9 cellular contexts compared by ENCODE assay signal in genomic region chr10:8056891-8057331, GRCh38. TPM values are rescaled to one million over a fixed set of nuclear protein-coding genes. Genes with fewer than 3 reads are reported as not detected.
A peak's percentile ranks its signal among the peaks of the same experiment; 100 is the strongest.
DNase-seq lines count a peak whose midpoint lies in the region; ATAC-seq, FAIRE-seq and TF ChIP-seq lines count a peak whose summit lies in the region.
"Had no signal": no experiment of that assay in that cellular context is flagged by ENCODE, and none has a peak within 500 bp of the region (broad histone marks: within the 10 kb centered on the region; RNA-seq: fewer than 3 reads in every experiment).

No MANE protein-coding gene starts in this region.

- POLR2A ChIA-PET in HepG2 (lab: Yijun Ruan, JAX), result no interaction called here

- TF ChIP-seq EP300 in HepG2 (IDR thresholded peaks at IDR 0.05; ENCODE audit: low read depth in 2 of 2, low read length in 2 of 2), result no peak
- no peak for TF ChIP-seq EP300 in HepG2 (CRISPR knock-in tag; IDR thresholded peaks at IDR 0.05; ENCODE audit: borderline replicate concordance)

- peaks cover 81% of the 10 kb centered on the region for H3K27me3 Mint-ChIP-seq in osteocyte (ENCODE audit: unreplicated experiment)

- H3K4me1 ChIP-seq in liver (ENCODE audit: control insufficient read depth in 4 of 4, insufficient read depth in 4 of 4, low read length in 3 of 4) (peaks cover 8 to 35% (median 22%) of the 10 kb centered on the region in 4 donors), HepG2 (ENCODE audit: insufficient read depth, low read length) (no peaks in the 10 kb centered on the region), spleen (peaks cover 30 to 100% (median 87%) of the 10 kb centered on the region in 6 donors)

- H3K9ac ChIP-seq in liver (ENCODE audit: low read depth in 1 of 2, low read length in 2 of 2) (peak overlapping the region in 1 of 2 donors; percentile 33), HepG2 (ENCODE audit: insufficient read depth, low read depth, low read length) (no peak overlapping the region)

- H3K4me1 Mint-ChIP-seq in osteocyte (ENCODE audit: unreplicated experiment), result peaks cover 29% of the 10 kb centered on the region

- WGBS in liver, result 35% methylated on average over 13 of the region's 13 CpGs
- 28% methylated on average over 6 of the region's 13 CpGs for WGBS in HepG2 (ENCODE audit: low lambda C conversion rate)
- 13 to 23% (median 19%) methylated on average over 13 of the region's 13 CpGs for WGBS in spleen, 5 donors

- no peak for TF ChIP-seq RAD21 in liver (IDR thresholded peaks at IDR 0.05)
- no peak for TF ChIP-seq RAD21 in HepG2 (CRISPR knock-in tag; IDR thresholded peaks at IDR 0.05)

- H3K9me3 Mint-ChIP-seq in osteocyte (ENCODE audit: unreplicated experiment), result no peaks in the 10 kb centered on the region

- intact Hi-C loops in HepG2 (cut with micrococcal nuclease; ENCODE audit: unreplicated experiment), result no loop called here
- intact Hi-C loops in spleen (cut with DNase I; ENCODE audit: low total_unique reads), result no loop called here

- TF ChIP-seq CTCF in liver (IDR thresholded peaks at IDR 0.05; ENCODE audit: low read depth, low read length, missing input control), result no peak
- no peak for TF ChIP-seq CTCF in HepG2 (CRISPR knock-in tag; IDR thresholded peaks at IDR 0.05)
- TF ChIP-seq CTCF in spleen (IDR thresholded peaks at IDR 0.05 in 8 of 11, conservative IDR thresholded peaks at IDR 0.05 in 3 of 11), result no peak
- TF ChIP-seq CTCF in osteocyte (IDR thresholded peaks at IDR 0.05), result no peak

- H3K27me3 ChIP-seq in liver (ENCODE audit: control insufficient read depth in 4 of 4, insufficient read depth in 4 of 4, low read length in 3 of 4) (peaks cover 2 to 6% (median 4%) of the 10 kb centered on the region in 4 donors), HepG2 (ENCODE audit: control insufficient read depth in 1 of 2, insufficient read depth in 2 of 2, low read length in 2 of 2) (peaks cover 21 to 87% of the 10 kb centered on the region in 2 experiments), spleen (replicated peaks in 1 of 7) (peaks cover 1 to 99% (median 46%) of the 10 kb centered on the region in 7 donors)

- no peak overlapping the region for H3K4me2 ChIP-seq in HepG2 (ENCODE audit: low read depth, low read length)

- H3K4me3 ChIP-seq in liver (ENCODE audit: low read depth in 1 of 3, low read length in 3 of 3) (peak overlapping the region in 1 of 3 donors; percentile 3), HepG2 (replicated peaks in 1 of 3; ENCODE audit: insufficient read depth in 1 of 3, low read depth in 2 of 3, low read length in 3 of 3) (no peak overlapping the region), spleen (peak overlapping the region; percentile 46 to 84 (median 60))

- peak overlapping the region; percentile 48 to 55 for H3K27ac ChIP-seq in liver (ENCODE audit: low read depth in 1 of 2, low read length in 2 of 2)
- no peak overlapping the region for H3K27ac ChIP-seq in HepG2 (ENCODE audit: extremely low read length, insufficient read depth, low read length)
- peak overlapping the region; percentile 70 to 89 (median 86) for H3K27ac ChIP-seq in spleen
- H3K27ac ChIP-seq: C4-2B had no signal

- no peak for FAIRE-seq in HepG2 (lab: Jason Lieb, UNC)

- BruUV-seq in HepG2 (replicated peaks; lab: Mats Ljungman, UMichigan), result no TSS peak

- H2AFZ ChIP-seq in HepG2 (ENCODE audit: low read length), result no peak overlapping the region

- peaks cover 8% of the 10 kb centered on the region; the same call in 1 of the 2 replicates for H4K20me1 ChIP-seq in HepG2 (ENCODE audit: insufficient read depth, low read length)

- no peak for DNase-seq in HepG2 (ENCODE audit: low spot score)
- DNase-seq in central memory CD4-positive, alpha-beta T cell, result peak; percentile 55
- DNase-seq in spleen, result no peak
- no peak for DNase-seq in germinal center (ENCODE audit: low spot score)
- DNase-seq in osteocyte (ENCODE audit: extremely low spot score, unreplicated experiment), result no peak
- no peak for DNase-seq in NOMO-1 (lab: John Stamatoyannopoulos, UW; ENCODE audit: unreplicated experiment in 2 of 2)

- no peaks in the 10 kb centered on the region for H3K9me3 ChIP-seq in liver (ENCODE audit: control insufficient read depth in 4 of 4, low read length in 3 of 4)
- no peaks in the 10 kb centered on the region for H3K9me3 ChIP-seq in HepG2 (ENCODE audit: low read length)
- no peaks in the 10 kb centered on the region for H3K9me3 ChIP-seq in spleen

- no peaks in the 10 kb centered on the region for H3K36me3 ChIP-seq in liver (ENCODE audit: control insufficient read depth in 4 of 4, insufficient read depth in 3 of 4, low read depth in 1 of 4, low read length in 3 of 4)
- no peaks in the 10 kb centered on the region for H3K36me3 ChIP-seq in HepG2 (replicated peaks in 1 of 2; ENCODE audit: control insufficient read depth in 1 of 2, insufficient read depth in 2 of 2, low read length in 2 of 2)
- peaks cover 0 to 10% (median 0%) of the 10 kb centered on the region in 6 donors for H3K36me3 ChIP-seq in spleen

- no peaks in the 10 kb centered on the region for H3K36me3 Mint-ChIP-seq in osteocyte (ENCODE audit: unreplicated experiment)

- H3K27ac Mint-ChIP-seq in osteocyte (ENCODE audit: unreplicated experiment), result no peak overlapping the region

- CTCF ChIA-PET in HepG2 (lab: Yijun Ruan, JAX; ENCODE audit: low intra/inter-chr PET ratio, low total read pairs), result no interaction called here

- in situ Hi-C loops in HepG2 (cut with HindIII; ENCODE audit: extremely low pct_ligation_motif_present, low pct_unique_long_range_greater_than_20kb), result no loop called here

- TF ChIP-seq POLR2A in HepG2 (IDR thresholded peaks at IDR 0.05; ENCODE audit: insufficient read depth in 1 of 2, low read depth in 2 of 2, low read length in 2 of 2), result no peak
- TF ChIP-seq POLR2A in spleen (IDR thresholded peaks at IDR 0.05), result no peak

- no peak overlapping the region for H3K4me3 Mint-ChIP-seq in osteocyte (ENCODE audit: unreplicated experiment)

- ATAC-seq in HepG2, result no peak
- ATAC-seq in HG03575 (IDR thresholded peaks at IDR 0.05; ENCODE audit: extremely low read depth, insufficient number of reproducible peaks, low FRiP score, unreplicated experiment), result peak; percentile 23

- no peaks in the 10 kb centered on the region for H3K79me2 ChIP-seq in HepG2 (ENCODE audit: insufficient read depth, low read length)

TF ChIP-seq in liver, 16 proteins besides CTCF, POLR2A, EP300 and RAD21 (continues in another document):
- TF ChIP-seq NR2F2 (IDR thresholded peaks at IDR 0.05) (no peak), YY1 (IDR thresholded peaks at IDR 0.05) (no peak)

TF ChIP-seq in HepG2, 621 proteins besides CTCF, POLR2A, EP300 and RAD21:
- TF ChIP-seq EHMT2 (IDR thresholded peaks at IDR 0.05; ENCODE audit: borderline replicate concordance, low read depth, low read length) (no peak), NR2F6 (IDR thresholded peaks at IDR 0.05) (no peak), NR2F6 (CRISPR knock-in tag; IDR thresholded peaks at IDR 0.05) (no peak), FLYWCH1 (CRISPR knock-in tag; IDR thresholded peaks at IDR 0.05) (no peak)

RNA-seq across cellular contexts. Expression of gene GATA3, which starts 2.4 kb away (rescaled TPM):
- total RNA-seq in liver (under 1 TPM; 0.08 to 0.09 TPM), HepG2 (2016; rRNA removed; fragmentation: Illumina TruSeq; extraction: Trizol) (not detected in 2 replicates), spleen (10 to 100 TPM in 2 of 7 donors, 1 to 10 TPM in 5; 3.9 to 15.4 (median 8.8) TPM), osteocyte (not detected in 2 replicates)
- polyA plus RNA-seq in liver (under 1 TPM; 0.32 to 0.51 TPM), HepG2 (2011; rRNA removed) (not detected in 2 replicates), spleen (1 to 10 TPM; 2.2 to 4.4 (median 3.5) TPM)
- not detected in 2 replicates for total RNA-seq in HepG2 (2016; cell fraction: cytosol; rRNA removed; fragmentation: Illumina TruSeq; extraction: Trizol; ENCODE audit: low read depth)
- not detected in 2 replicates for total RNA-seq in HepG2 (2016; cell fraction: insoluble cytoplasmic fraction; rRNA removed; fragmentation: Illumina TruSeq; extraction: Trizol)
- total RNA-seq in HepG2 (2016; cell fraction: membrane; rRNA removed; fragmentation: Illumina TruSeq; extraction: Trizol), result not detected in 2 replicates
- total RNA-seq in HepG2 (2016; cell fraction: nucleus; rRNA removed; fragmentation: Illumina TruSeq; extraction: Trizol), result not detected in 2 replicates
- not detected in 2 replicates for polyA plus RNA-seq in HepG2 (2011; cell fraction: cytosol; rRNA removed)
- polyA plus RNA-seq in HepG2 (2011; cell fraction: nucleus; rRNA removed), result not detected in 2 replicates
- polyA plus RNA-seq in HepG2 (2012), result not detected in 2 replicates
- polyA plus RNA-seq in HepG2 (2016; cell fraction: cytosol; fragmentation: Illumina TruSeq; extraction: Trizol; ENCODE audit: low read depth), result not detected in 2 replicates
- not detected in 2 replicates for polyA plus RNA-seq in HepG2 (2016; cell fraction: insoluble cytoplasmic fraction; fragmentation: Illumina TruSeq; extraction: Trizol; ENCODE audit: low read depth)
- not detected in 2 replicates for polyA plus RNA-seq in HepG2 (2016; cell fraction: membrane; fragmentation: Illumina TruSeq; extraction: Trizol; ENCODE audit: low read depth)
- not detected in 2 replicates for polyA plus RNA-seq in HepG2 (2016; cell fraction: nucleus; fragmentation: Illumina TruSeq; extraction: Trizol; ENCODE audit: insufficient read depth, low read depth)
- polyA minus RNA-seq in HepG2 (2011; rRNA and poly(A)+ RNA removed; ENCODE audit: low replicate concordance), result not detected in 2 replicates
- polyA minus RNA-seq in HepG2 (2011; cell fraction: cytosol; rRNA and poly(A)+ RNA removed), result not detected in 2 replicates
- polyA minus RNA-seq in HepG2 (2011; cell fraction: nucleus; rRNA and poly(A)+ RNA removed), result not detected in 2 replicates

Comparison
In these comparisons a context has a peak if more than half of its experiments do, and no peak if none do; other contexts are left out.
1. H3K4me3 ChIP-seq: peak in spleen (8 of 8); none in HepG2 (0 of 3).